Comparison of ENCODE assay signal across 16 cellular contexts in the genomic region with DNA sequence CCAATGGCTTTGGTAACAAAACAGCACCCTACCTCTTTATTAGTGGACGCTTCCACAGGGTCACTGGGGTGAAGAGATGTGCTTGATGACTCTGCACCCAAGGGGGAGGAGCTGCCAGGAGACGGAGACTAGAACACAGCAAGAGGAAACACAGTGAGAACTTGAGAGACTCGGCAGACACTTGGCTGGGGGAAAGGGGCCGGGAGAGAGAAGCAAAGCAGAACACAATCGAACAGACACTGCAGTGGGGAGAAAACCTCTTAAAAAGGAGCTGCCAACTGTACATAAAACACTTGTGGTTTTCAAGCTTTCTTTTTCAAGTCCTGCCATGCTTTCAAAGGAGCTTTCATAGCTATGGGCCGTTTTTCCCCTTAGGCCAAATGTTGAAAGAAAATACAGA.
DNase-seq lines count a peak whose midpoint lies in the region; ATAC-seq and TF ChIP-seq lines count a peak whose summit lies in the region.
"Had no signal": no experiment of that assay in that cellular context is flagged by ENCODE, and none has a peak within 500 bp of the region (broad histone marks: within the 10 kb centered on the region; RNA-seq: fewer than 3 reads in every experiment).

No MANE protein-coding gene starts in this region.

- no peaks in the 10 kb centered on the region for H3K9me3 Mint-ChIP-seq in CD8-positive, alpha-beta T cell
- H3K9me3 Mint-ChIP-seq in T-cell = no peaks in the 10 kb centered on the region

- ATAC-seq in CD8-positive, alpha-beta T cell = peak; percentile 42
- ATAC-seq in T-cell (replicated peaks in 1 of 4) = peak in 3 of 4 experiments; percentile 53 to 89 (median 75)
- ATAC-seq in esophagus mucosa = peak; percentile 48
- ATAC-seq: HCT116 had no signal

- peaks cover 15% of the 10 kb centered on the region for H3K27me3 Mint-ChIP-seq in CD8-positive, alpha-beta T cell (ENCODE audit: low read depth)
- H3K27me3 Mint-ChIP-seq in T-cell = peaks cover 0 to 8% of the 10 kb centered on the region in 2 donors

- no peaks in the 10 kb centered on the region for H3K9me3 ChIP-seq in BLaER1 treated with 17β-estradiol and CSF1 and Interleukin-3, amounts not matched to agents 10 nM and 100 nM (replicated peaks in 1 of 11)
- no peaks in the 10 kb centered on the region for H3K9me3 ChIP-seq in CD8-positive, alpha-beta T cell (ENCODE audit: low read length)
- H3K9me3 ChIP-seq: SK-N-SH, spleen had no signal

- no peaks in the 10 kb centered on the region for H3K36me3 Mint-ChIP-seq in CD8-positive, alpha-beta T cell
- H3K36me3 Mint-ChIP-seq in T-cell = no peaks in the 10 kb centered on the region

- DNase-seq in CD8-positive, alpha-beta T cell = peak in 2 of 7 experiments; percentile 13 to 54
- DNase-seq in T-cell (peak in 16 of 34 experiments; percentile 2 to 39 (median 8)), MV-4-11 (lab: John Stamatoyannopoulos, UW) (no peak), NCI-H128 (lab: John Stamatoyannopoulos, UW; ENCODE audit: unreplicated experiment) (no peak), occipital lobe (lab: John Stamatoyannopoulos, UW) (no peak)
- DNase-seq: activated T-cell treated with anti-CD3 and anti-CD28 coated beads for 4 hours, hippocampal formation, NCI-H1105 treated with DMSO at 0.1 percent for 48 hours, NCI-H446 treated with DMSO at 0.1 percent for 48 hours, posterior cingulate gyrus, SK-N-SH, spleen had no signal

- H3K4me1 Mint-ChIP-seq in CD8-positive, alpha-beta T cell (ENCODE audit: low read depth) = peaks cover 17% of the 10 kb centered on the region
- H3K4me1 Mint-ChIP-seq in T-cell = peaks cover 30 to 32% (median 30%) of the 10 kb centered on the region in 3 donors

- POLR2A ChIA-PET in CD8-positive, alpha-beta T cell (lab: Charles Lee) = no interaction called here
- POLR2A ChIA-PET in T-cell (lab: Charles Lee) = interaction anchor here in 1 of 2 donors (0.6 kb wide), 1 partner anchor 910 kb away, joined by 3 read pairs; no protein-coding TSS in a partner anchor

- CTCF ChIA-PET in CD8-positive, alpha-beta T cell (lab: Charles Lee) = no interaction called here
- CTCF ChIA-PET in T-cell (lab: Charles Lee) = no interaction called here

- no peaks in the 10 kb centered on the region for H3K27me3 ChIP-seq in BLaER1 treated with 17β-estradiol and CSF1 and Interleukin-3, amounts not matched to agents 10 nM and 100 nM
- H3K27me3 ChIP-seq in CD8-positive, alpha-beta T cell (ENCODE audit: insufficient read depth, low read length) = no peaks in the 10 kb centered on the region
- H3K27me3 ChIP-seq: spleen had no signal

- H3K4me3 ChIP-seq in BLaER1 treated with 17β-estradiol and CSF1 and Interleukin-3, amounts not matched to agents 10 nM and 100 nM = peak overlapping the region in 3 of 10 experiments; percentile 22 to 46 (median 23); a peak in 4 of 20 replicates
- no peak overlapping the region for H3K4me3 ChIP-seq in CD8-positive, alpha-beta T cell (ENCODE audit: low read depth, low read length)
- H3K4me3 ChIP-seq: spleen had no signal

- H3K27ac ChIP-seq in BLaER1 treated with 17β-estradiol and CSF1 and Interleukin-3, amounts not matched to agents 10 nM and 100 nM = peak overlapping the region in 8 of 11 experiments; percentile 60 to 75 (median 68); a peak in 16 of 22 replicates
- no peak overlapping the region for H3K27ac ChIP-seq in CD8-positive, alpha-beta T cell (ENCODE audit: low read depth, low read length)
- H3K27ac ChIP-seq: C4-2B, spleen had no signal

- H3K27ac Mint-ChIP-seq in CD8-positive, alpha-beta T cell = peak overlapping the region; percentile 41
- peak overlapping the region; percentile 78 to 79 for H3K27ac Mint-ChIP-seq in T-cell

- peak overlapping the region; percentile 24 for H3K4me3 Mint-ChIP-seq in CD8-positive, alpha-beta T cell
- H3K4me3 Mint-ChIP-seq in T-cell = peak overlapping the region; percentile 10 to 73 (median 26)

- H3K36me3 ChIP-seq in BLaER1 treated with 17β-estradiol and CSF1 and Interleukin-3, amounts not matched to agents 10 nM and 100 nM = peaks cover 0 to 45% (median 0%) of the 10 kb centered on the region in 11 experiments; a peak in 2 of 22 replicates
- H3K36me3 ChIP-seq in CD8-positive, alpha-beta T cell (ENCODE audit: insufficient read depth, low read length) = no peaks in the 10 kb centered on the region
- H3K36me3 ChIP-seq: spleen had no signal

- peak overlapping the region in 9 of 11 experiments; percentile 9 to 69 (median 58); a peak in 15 of 22 replicates for H3K9ac ChIP-seq in BLaER1 treated with 17β-estradiol and CSF1 and Interleukin-3, amounts not matched to agents 10 nM and 100 nM
- H3K9ac ChIP-seq: SK-N-SH had no signal

- H3K4me1 ChIP-seq in BLaER1 treated with 17β-estradiol and CSF1 and Interleukin-3, amounts not matched to agents 10 nM and 100 nM = peaks cover 23 to 61% (median 60%) of the 10 kb centered on the region in 10 experiments
- H3K4me1 ChIP-seq in CD8-positive, alpha-beta T cell (ENCODE audit: insufficient read depth, low read length) = peaks cover 25% of the 10 kb centered on the region

- no peaks in the 10 kb centered on the region for H4K20me1 ChIP-seq in BLaER1 treated with 17β-estradiol and CSF1 and Interleukin-3, amounts not matched to agents 10 nM and 100 nM

- intact Hi-C loops in CD8-positive, alpha-beta T cell (cut with DNase I, micrococcal nuclease) = no loop called here

- no peak for TF ChIP-seq CTCF in CD8-positive, alpha-beta T cell (IDR thresholded peaks at IDR 0.05)

- H3K4me2 ChIP-seq in BLaER1 treated with 17β-estradiol and CSF1 and Interleukin-3, amounts not matched to agents 10 nM and 100 nM = peak overlapping the region; percentile 46 to 92 (median 76)
- H3K4me2 ChIP-seq: SK-N-SH had no signal
